ENCODE assay signal across 1 cellular context in genomic region chr7:127682140-127682539, GRCh38.
TF ChIP-seq lines count a peak whose summit lies in the region.

No MANE protein-coding gene starts in this region.

TF ChIP-seq in K562, 482 proteins besides CTCF, POLR2A, EP300 and RAD21:
- TF ChIP-seq, protein P1, sequence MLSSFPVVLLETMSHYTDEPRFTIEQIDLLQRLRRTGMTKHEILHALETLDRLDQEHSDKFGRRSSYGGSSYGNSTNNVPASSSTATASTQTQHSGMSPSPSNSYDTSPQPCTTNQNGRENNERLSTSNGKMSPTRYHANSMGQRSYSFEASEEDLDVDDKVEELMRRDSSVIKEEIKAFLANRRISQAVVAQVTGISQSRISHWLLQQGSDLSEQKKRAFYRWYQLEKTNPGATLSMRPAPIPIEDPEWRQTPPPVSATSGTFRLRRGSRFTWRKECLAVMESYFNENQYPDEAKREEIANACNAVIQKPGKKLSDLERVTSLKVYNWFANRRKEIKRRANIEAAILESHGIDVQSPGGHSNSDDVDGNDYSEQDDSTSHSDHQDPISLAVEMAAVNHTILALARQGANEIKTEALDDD (IDR thresholded peaks at IDR 0.05), result 0 out of 2 replicates have a peak, but pooled peaks have one; percentile 2
- no peak for TF ChIP-seq EP400 (IDR thresholded peaks at IDR 0.05)
